Comparison of ENCODE assay signal across 22 cellular contexts in the genomic region with DNA sequence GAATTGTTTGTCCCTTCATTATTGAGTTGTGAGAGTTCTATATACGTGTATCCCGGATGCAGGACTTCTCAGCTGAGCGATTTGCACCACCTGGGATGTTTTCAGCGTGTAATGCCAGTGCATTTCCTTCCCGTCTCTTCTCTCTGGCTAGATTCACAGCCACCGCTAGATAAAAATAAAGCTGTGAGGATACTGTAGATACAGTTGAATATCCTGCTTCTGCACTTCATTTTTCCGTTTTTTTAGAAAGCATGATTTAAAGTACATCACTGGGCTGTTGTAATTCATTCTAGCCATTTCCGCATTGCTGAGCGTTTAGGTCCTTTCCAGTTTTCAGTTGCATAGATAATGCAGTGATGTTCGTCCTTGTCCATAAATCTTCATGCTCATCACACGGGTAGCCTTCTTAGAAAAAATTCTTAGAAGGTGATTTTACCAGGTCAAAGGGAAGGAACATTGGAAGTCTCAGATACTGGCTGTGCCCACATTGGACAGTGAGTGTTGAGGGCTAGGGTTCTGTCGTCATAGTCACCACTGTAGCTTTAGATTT. TPM values are rescaled to one million over a fixed set of nuclear protein-coding genes. Genes with fewer than 3 reads are reported as not detected.
"Had no signal": no experiment of that assay in that cellular context is flagged by ENCODE, and none has a peak within 500 bp of the region (broad histone marks: within the 10 kb centered on the region; RNA-seq: fewer than 3 reads in every experiment).

No MANE protein-coding gene starts in this region.

- H3K36me3 ChIP-seq: esophagus muscularis mucosa, gastrocnemius medialis, heart right ventricle, neutrophil had no signal

- FAIRE-seq: islet of Langerhans had no signal

- H3K9me3 Mint-ChIP-seq: naive thymus-derived CD4-positive, alpha-beta T cell; stimulated activated naive B cell treated with anti-CD40 and anti-IgM and Interleukin-4, amounts not matched to agents 10 μg/mL and 1 μg/mL and 100 μg/mL, for 72 hours; stimulated activated naive CD8-positive, alpha-beta T cell treated with anti-CD3 and anti-CD28 coated beads, Interleukin-15, amount 100 ng/mL, for 72 hours had no signal

- H3K27ac ChIP-seq: coronary artery, esophagus muscularis mucosa, gastrocnemius medialis, heart right ventricle, neutrophil, testis, tibial nerve had no signal

- ATAC-seq: gastrocnemius medialis; heart right ventricle; naive thymus-derived CD4-positive, alpha-beta T cell; sciatic nerve; stimulated activated naive B cell treated with anti-CD40 and anti-IgM and Interleukin-4, amounts not matched to agents 10 μg/mL and 1 μg/mL and 100 μg/mL, for 72 hours; stimulated activated naive CD8-positive, alpha-beta T cell treated with anti-CD3 and anti-CD28 coated beads, Interleukin-15, amount 100 ng/mL, for 72 hours had no signal

- H3K9me3 ChIP-seq: esophagus muscularis mucosa, gastrocnemius medialis, heart right ventricle, neutrophil, testis, tibial nerve had no signal

- H3K36me3 Mint-ChIP-seq: naive thymus-derived CD4-positive, alpha-beta T cell had no signal

- H3K4me3 Mint-ChIP-seq: naive thymus-derived CD4-positive, alpha-beta T cell; stimulated activated naive B cell treated with anti-CD40 and anti-IgM and Interleukin-4, amounts not matched to agents 10 μg/mL and 1 μg/mL and 100 μg/mL, for 72 hours; stimulated activated naive CD8-positive, alpha-beta T cell treated with anti-CD3 and anti-CD28 coated beads, Interleukin-15, amount 100 ng/mL, for 72 hours had no signal

- DNase-seq: dorsolateral prefrontal cortex; effector CD8-positive, alpha-beta T cell; gastrocnemius medialis; heart right ventricle; hypothalamus; kidney glomerular epithelial cell; mesendoderm; naive thymus-derived CD4-positive, alpha-beta T cell; stimulated activated CD4-positive, alpha-beta T cell treated with anti-CD3 and anti-CD28 coated beads, Interleukin-2, amount 100 ng/mL, for 24 hours; stimulated activated CD4-positive, alpha-beta T cell treated with anti-CD3 and anti-CD28 coated beads, Interleukin-4, amount 100 ng/mL, for 4 hours; stimulated activated naive B cell treated with anti-CD40 and anti-IgM and Interleukin-4, amounts not matched to agents 10 μg/mL and 1 μg/mL and 100 μg/mL, for 72 hours; stimulated activated naive CD8-positive, alpha-beta T cell treated with anti-CD3 and anti-CD28 coated beads, Interleukin-15, amount 100 ng/mL, for 72 hours; testis had no signal

- H3K27me3 Mint-ChIP-seq: naive thymus-derived CD4-positive, alpha-beta T cell; stimulated activated naive B cell treated with anti-CD40 and anti-IgM and Interleukin-4, amounts not matched to agents 10 μg/mL and 1 μg/mL and 100 μg/mL, for 72 hours; stimulated activated naive CD8-positive, alpha-beta T cell treated with anti-CD3 and anti-CD28 coated beads, Interleukin-15, amount 100 ng/mL, for 72 hours had no signal

- H3K27me3 ChIP-seq: dorsolateral prefrontal cortex, esophagus muscularis mucosa, gastrocnemius medialis, heart right ventricle, neutrophil, testis, tibial nerve had no signal

- H3K4me3 ChIP-seq: coronary artery, dorsolateral prefrontal cortex, esophagus muscularis mucosa, gastrocnemius medialis, heart right ventricle, testis, tibial nerve had no signal

- H3K27ac Mint-ChIP-seq: naive thymus-derived CD4-positive, alpha-beta T cell; stimulated activated naive B cell treated with anti-CD40 and anti-IgM and Interleukin-4, amounts not matched to agents 10 μg/mL and 1 μg/mL and 100 μg/mL, for 72 hours; stimulated activated naive CD8-positive, alpha-beta T cell treated with anti-CD3 and anti-CD28 coated beads, Interleukin-15, amount 100 ng/mL, for 72 hours had no signal

RNA-seq across cellular contexts. Expression of a gene that starts 31.4 kb away (rescaled TPM):
- total RNA-seq: gastrocnemius medialis, osteoblast, skeletal muscle tissue had no signal

RNA-seq across cellular contexts. Expression of a gene that starts 53.1 kb away (rescaled TPM):
- total RNA-seq: liver, osteoblast, sciatic nerve, skeletal muscle tissue had no signal
- polyA plus RNA-seq: liver had no signal
